8 cellular contexts compared by ENCODE assay signal in genomic region chr9:128323786-128324185, GRCh38. TPM values are rescaled to one million over a fixed set of nuclear protein-coding genes. Genes with fewer than 3 reads are reported as not detected.
DNase-seq lines count a peak whose midpoint lies in the region; ATAC-seq, FAIRE-seq and TF ChIP-seq lines count a peak whose summit lies in the region.

No MANE protein-coding gene starts in this region.

- H3K36me3 Mint-ChIP-seq in activated naive CD4-positive, alpha-beta T cell treated with anti-CD3 and anti-CD28 coated beads, Interleukin-2, amount 10 ng/mL, durations not matched to agents 7 days and 5 days, result peaks cover 7% of the 10 kb centered on the region
- no peaks in the 10 kb centered on the region for H3K36me3 Mint-ChIP-seq in activated naive CD8-positive, alpha-beta T cell treated with anti-CD3 and anti-CD28 coated beads, Interleukin-2, amount 10 ng/mL, durations not matched to agents 7 days and 5 days
- peaks cover 7% of the 10 kb centered on the region for H3K36me3 Mint-ChIP-seq in type B pancreatic cell

- peak overlapping the region in 1 of 2 donors; percentile 88 for H3K9ac ChIP-seq in liver (ENCODE audit: low read depth in 1 of 2, low read length in 2 of 2)

- peaks cover 22% of the 10 kb centered on the region for H3K4me1 Mint-ChIP-seq in activated naive CD4-positive, alpha-beta T cell treated with anti-CD3 and anti-CD28 coated beads, Interleukin-2, amount 10 ng/mL, durations not matched to agents 7 days and 5 days
- H3K4me1 Mint-ChIP-seq in activated naive CD8-positive, alpha-beta T cell treated with anti-CD3 and anti-CD28 coated beads, Interleukin-2, amount 10 ng/mL, durations not matched to agents 7 days and 5 days, result peaks cover 14% of the 10 kb centered on the region
- H3K4me1 Mint-ChIP-seq in type B pancreatic cell (ENCODE audit: unreplicated experiment), result peaks cover 4% of the 10 kb centered on the region

- H3K4me1 ChIP-seq in liver (ENCODE audit: control insufficient read depth in 4 of 4, insufficient read depth in 4 of 4, low read length in 3 of 4) (peaks cover 9 to 38% (median 31%) of the 10 kb centered on the region in 4 donors), small intestine (ENCODE audit: control insufficient read depth in 2 of 2, insufficient read depth in 1 of 2, low read depth in 1 of 2, low read length in 1 of 2) (peaks cover 7 to 11% of the 10 kb centered on the region in 2 donors)

- DNase-seq in activated naive CD4-positive, alpha-beta T cell treated with anti-CD3 and anti-CD28 coated beads, Interleukin-2, amount 10 ng/mL, durations not matched to agents 7 days and 5 days, result no peak
- DNase-seq in activated naive CD4-positive, alpha-beta T cell treated with anti-CD3 and anti-CD28 coated beads, Interleukin-2, amount 50 U/mL, for 16 hours, result no peak
- no peak for DNase-seq in activated naive CD8-positive, alpha-beta T cell treated with anti-CD3 and anti-CD28 coated beads, Interleukin-2, amount 10 ng/mL, durations not matched to agents 7 days and 5 days
- DNase-seq in type B pancreatic cell (ENCODE audit: extremely low spot score, unreplicated experiment) (no peak), small intestine (no peak), NOMO-1 treated with DMSO at 0.1 percent for 48 hours (lab: John Stamatoyannopoulos, UW; ENCODE audit: unreplicated experiment) (no peak)

- H3K9me3 ChIP-seq in liver (ENCODE audit: control insufficient read depth in 4 of 4, low read length in 3 of 4) (no peaks in the 10 kb centered on the region), small intestine (ENCODE audit: control insufficient read depth, low read depth) (no peaks in the 10 kb centered on the region)

- CTCF ChIA-PET in activated naive CD4-positive, alpha-beta T cell treated with anti-CD3 and anti-CD28 coated beads, Interleukin-2, amount 10 ng/mL, durations not matched to agents 7 days and 5 days (lab: Charles Lee), result no interaction called here

- ATAC-seq in activated naive CD8-positive, alpha-beta T cell treated with anti-CD3 and anti-CD28 coated beads, Interleukin-2, amount 10 ng/mL, durations not matched to agents 7 days and 5 days (ENCODE audit: low read depth), result no peak
- no peak for ATAC-seq in GM21381 (IDR thresholded peaks at IDR 0.05; ENCODE audit: unreplicated experiment)

- peak overlapping the region; percentile 95 for H3K4me3 Mint-ChIP-seq in activated naive CD4-positive, alpha-beta T cell treated with anti-CD3 and anti-CD28 coated beads, Interleukin-2, amount 10 ng/mL, durations not matched to agents 7 days and 5 days
- peak overlapping the region; percentile 83 for H3K4me3 Mint-ChIP-seq in activated naive CD8-positive, alpha-beta T cell treated with anti-CD3 and anti-CD28 coated beads, Interleukin-2, amount 10 ng/mL, durations not matched to agents 7 days and 5 days
- peak overlapping the region; percentile 97 for H3K4me3 Mint-ChIP-seq in type B pancreatic cell

- TF ChIP-seq CTCF in liver (IDR thresholded peaks at IDR 0.05; ENCODE audit: low read depth, low read length, missing input control) (no peak), type B pancreatic cell (conservative IDR thresholded peaks at IDR 0.05) (no peak)

- no peak for FAIRE-seq in small intestine (lab: Jason Lieb, UNC)

- H3K27me3 Mint-ChIP-seq in activated naive CD4-positive, alpha-beta T cell treated with anti-CD3 and anti-CD28 coated beads, Interleukin-2, amount 10 ng/mL, durations not matched to agents 7 days and 5 days, result no peaks in the 10 kb centered on the region
- no peaks in the 10 kb centered on the region for H3K27me3 Mint-ChIP-seq in activated naive CD8-positive, alpha-beta T cell treated with anti-CD3 and anti-CD28 coated beads, Interleukin-2, amount 10 ng/mL, durations not matched to agents 7 days and 5 days
- peaks cover 2% of the 10 kb centered on the region for H3K27me3 Mint-ChIP-seq in type B pancreatic cell

- TF ChIP-seq RAD21 in liver (IDR thresholded peaks at IDR 0.05), result no peak

- WGBS in liver, result 84% methylated on average over 12 of the region's 12 CpGs
- WGBS in small intestine, 3 donors, result 81 to 87% (median 85%) methylated on average over 12 of the region's 12 CpGs

- POLR2A ChIA-PET in activated naive CD8-positive, alpha-beta T cell treated with anti-CD3 and anti-CD28 coated beads, Interleukin-2, amount 10 ng/mL, durations not matched to agents 7 days and 5 days (lab: Charles Lee), result no interaction called here

- H3K27me3 ChIP-seq in liver (ENCODE audit: control insufficient read depth in 4 of 4, insufficient read depth in 4 of 4, low read length in 3 of 4) (no peaks in the 10 kb centered on the region), small intestine (ENCODE audit: control insufficient read depth in 2 of 2, insufficient read depth in 2 of 2, low read length in 2 of 2) (no peaks in the 10 kb centered on the region)

- H3K27ac Mint-ChIP-seq in activated naive CD4-positive, alpha-beta T cell treated with anti-CD3 and anti-CD28 coated beads, Interleukin-2, amount 10 ng/mL, durations not matched to agents 7 days and 5 days, result peak overlapping the region; percentile 94
- H3K27ac Mint-ChIP-seq in activated naive CD8-positive, alpha-beta T cell treated with anti-CD3 and anti-CD28 coated beads, Interleukin-2, amount 10 ng/mL, durations not matched to agents 7 days and 5 days, result peak overlapping the region; percentile 90
- H3K27ac Mint-ChIP-seq in type B pancreatic cell, result peak overlapping the region; percentile 98

- H3K27ac ChIP-seq in liver (ENCODE audit: low read depth in 1 of 2, low read length in 2 of 2) (no peak overlapping the region), small intestine (ENCODE audit: low read depth in 1 of 2, low read length in 1 of 2) (peak overlapping the region in 1 of 2 donors; percentile 99)

- H3K36me3 ChIP-seq in liver (ENCODE audit: control insufficient read depth in 4 of 4, insufficient read depth in 3 of 4, low read depth in 1 of 4, low read length in 3 of 4), result peaks cover 2 to 21% (median 7%) of the 10 kb centered on the region in 4 donors
- peaks cover 0 to 3% of the 10 kb centered on the region in 2 donors for H3K36me3 ChIP-seq in small intestine (ENCODE audit: control insufficient read depth in 2 of 2, insufficient read depth in 2 of 2, low read length in 2 of 2)

- H3K4me3 ChIP-seq in liver (ENCODE audit: low read depth in 1 of 3, low read length in 3 of 3), result peak overlapping the region; percentile 69 to 89 (median 75)
- H3K4me3 ChIP-seq in small intestine (ENCODE audit: low read depth in 1 of 2, low read length in 2 of 2), result peak overlapping the region in 1 of 2 donors; percentile 88

- no peaks in the 10 kb centered on the region for H3K9me3 Mint-ChIP-seq in activated naive CD4-positive, alpha-beta T cell treated with anti-CD3 and anti-CD28 coated beads, Interleukin-2, amount 10 ng/mL, durations not matched to agents 7 days and 5 days
- H3K9me3 Mint-ChIP-seq in activated naive CD8-positive, alpha-beta T cell treated with anti-CD3 and anti-CD28 coated beads, Interleukin-2, amount 10 ng/mL, durations not matched to agents 7 days and 5 days, result no peaks in the 10 kb centered on the region
- no peaks in the 10 kb centered on the region for H3K9me3 Mint-ChIP-seq in type B pancreatic cell

TF ChIP-seq in liver, 16 proteins besides CTCF, POLR2A, EP300 and RAD21:
- TF ChIP-seq HNF4G (IDR thresholded peaks at IDR 0.05), result no peak
- TF ChIP-seq SP1 (IDR thresholded peaks at IDR 0.05), result no peak
- no peak for TF ChIP-seq RXRA (IDR thresholded peaks at IDR 0.05)

RNA-seq across cellular contexts. Expression of gene COQ4, which starts 1.1 kb away (rescaled TPM):
- total RNA-seq in activated naive CD8-positive, alpha-beta T cell treated with anti-CD3 and anti-CD28 coated beads, Interleukin-2, amount 10 ng/mL, durations not matched to agents 7 days and 5 days, result 10 to 100 TPM; 34.9 to 35.1 TPM
- total RNA-seq in liver, result 10 to 100 TPM; 12.8 to 31.4 TPM
- 10 to 100 TPM; 36.2 to 53.3 TPM for polyA plus RNA-seq in liver
- 58.5 and 60.5 TPM in 2 replicates for total RNA-seq in type B pancreatic cell (ENCODE audit: low replicate concordance)
- 100 to 1,000 TPM in 2 of 3 donors, 10 to 100 TPM in 1; 78.3 to 198 (median 132) TPM for polyA plus RNA-seq in small intestine

RNA-seq across cellular contexts. Expression of gene TRUB2, which starts 1.5 kb away (rescaled TPM):
- 10 to 100 TPM; 18.7 to 21.0 TPM for total RNA-seq in activated naive CD8-positive, alpha-beta T cell treated with anti-CD3 and anti-CD28 coated beads, Interleukin-2, amount 10 ng/mL, durations not matched to agents 7 days and 5 days
- total RNA-seq in liver (10 to 100 TPM; 12.7 to 13.3 TPM), type B pancreatic cell (ENCODE audit: low replicate concordance) (32.9 and 40.4 TPM in 2 replicates)
- polyA plus RNA-seq in liver (10 to 100 TPM; 25.4 to 35.8 TPM), small intestine (10 to 100 TPM; 17.0 to 35.3 (median 17.9) TPM)

RNA-seq across cellular contexts. Expression of gene SLC27A4, which starts 16.5 kb away (rescaled TPM):
- 10 to 100 TPM; 13.6 to 13.9 TPM for total RNA-seq in activated naive CD8-positive, alpha-beta T cell treated with anti-CD3 and anti-CD28 coated beads, Interleukin-2, amount 10 ng/mL, durations not matched to agents 7 days and 5 days
- 10 to 100 TPM in 1 of 2 donors, 1 to 10 TPM in 1; 5.9 to 18.6 TPM for total RNA-seq in liver
- 10 to 100 TPM; 10.8 to 36.4 TPM for polyA plus RNA-seq in liver
- 42.2 and 47.2 TPM in 2 replicates for total RNA-seq in type B pancreatic cell (ENCODE audit: low replicate concordance)
- polyA plus RNA-seq in small intestine, result 100 to 1,000 TPM in 2 of 3 donors, 10 to 100 TPM in 1; 57.5 to 162 (median 132) TPM

RNA-seq across cellular contexts. Expression of gene URM1, which starts 47.4 kb away (rescaled TPM):
- 10 to 100 TPM; 60.7 to 63.4 TPM for total RNA-seq in activated naive CD8-positive, alpha-beta T cell treated with anti-CD3 and anti-CD28 coated beads, Interleukin-2, amount 10 ng/mL, durations not matched to agents 7 days and 5 days
- total RNA-seq in liver, result 10 to 100 TPM; 12.1 to 17.3 TPM
- polyA plus RNA-seq in liver, result 10 to 100 TPM; 21.8 to 35.0 TPM
- 56.1 and 60.3 TPM in 2 replicates for total RNA-seq in type B pancreatic cell (ENCODE audit: low replicate concordance)
- polyA plus RNA-seq in small intestine, result 10 to 100 TPM; 56.1 to 83.6 (median 64.6) TPM

RNA-seq across cellular contexts. Expression of gene SWI5, which starts 47.7 kb away (rescaled TPM):
- total RNA-seq in activated naive CD8-positive, alpha-beta T cell treated with anti-CD3 and anti-CD28 coated beads, Interleukin-2, amount 10 ng/mL, durations not matched to agents 7 days and 5 days, result 10 to 100 TPM; 12.3 to 14.3 TPM
- 10 to 100 TPM; 10.7 to 12.2 TPM for total RNA-seq in liver
- 10 to 100 TPM; 20.2 to 34.0 TPM for polyA plus RNA-seq in liver
- 23.0 and 25.1 TPM in 2 replicates for total RNA-seq in type B pancreatic cell (ENCODE audit: low replicate concordance)
- polyA plus RNA-seq in small intestine, result 10 to 100 TPM; 29.3 to 38.5 (median 37.8) TPM
